Comparison of ENCODE assay signal across 8 cellular contexts in the genomic region with DNA sequence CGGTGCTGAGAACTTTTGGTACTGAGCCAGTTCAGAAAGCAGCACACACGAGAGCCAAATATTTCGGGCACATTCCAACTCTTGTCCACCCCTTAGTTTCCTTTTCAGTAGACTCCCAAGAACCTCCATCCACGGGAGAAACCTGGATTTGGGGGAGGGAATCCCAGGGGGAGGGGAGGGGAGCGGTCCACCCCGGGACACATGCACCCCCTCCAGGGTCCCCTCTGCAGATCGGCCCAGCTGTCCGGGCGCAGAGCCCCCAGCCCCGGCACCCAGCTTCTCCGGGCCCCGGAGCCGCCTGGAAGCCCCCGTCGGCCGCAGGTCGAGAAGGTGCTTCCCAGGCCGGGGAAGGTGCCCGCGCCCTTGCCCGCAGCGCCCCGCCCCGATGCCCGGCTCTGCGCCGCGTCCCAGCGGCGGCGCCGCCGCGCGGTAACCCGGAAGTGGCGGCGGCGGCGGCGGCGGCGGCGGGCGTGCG. TPM values are rescaled to one million over a fixed set of nuclear protein-coding genes. Genes with fewer than 3 reads are reported as not detected.
A peak's percentile ranks its signal among the peaks of the same experiment; 100 is the strongest.
DNase-seq lines count a peak whose midpoint lies in the region; ATAC-seq and TF ChIP-seq lines count a peak whose summit lies in the region.

No MANE protein-coding gene starts in this region.

- H3K27ac ChIP-seq in GM23338 (ENCODE audit: low read depth) (no peak overlapping the region), left ventricle myocardium inferior (replicated peaks) (peak overlapping the region; percentile 92)

- H3K27me3 ChIP-seq in GM23338 (ENCODE audit: insufficient read depth) (peaks cover 37% of the 10 kb centered on the region), left ventricle myocardium inferior (ENCODE audit: low read depth) (no peaks in the 10 kb centered on the region)

- H3K27me3 Mint-ChIP-seq in GM23338 (ENCODE audit: insufficient read depth, low read depth, poor library complexity), result peaks cover 15% of the 10 kb centered on the region

- H4K20me1 ChIP-seq in GM23338 (replicated peaks; ENCODE audit: insufficient read depth), result peaks cover 8% of the 10 kb centered on the region

- H3K4me3 ChIP-seq in GM23338 (peak overlapping the region; percentile 85), left ventricle myocardium inferior (peak overlapping the region; percentile 88)

- peak overlapping the region; percentile 93 for H3K4me2 ChIP-seq in GM23338

- no peak overlapping the region for H3K27ac Mint-ChIP-seq in GM23338

- H3K36me3 ChIP-seq in GM23338 (ENCODE audit: insufficient read depth), result no peaks in the 10 kb centered on the region
- no peaks in the 10 kb centered on the region for H3K36me3 ChIP-seq in left ventricle myocardium inferior

- intact Hi-C loops in left ventricle myocardium inferior (cut with micrococcal nuclease), result no loop called here
- intact Hi-C loops in sciatic nerve (cut with DNase I), result no loop called here

- H3K79me2 ChIP-seq in GM23338 (replicated peaks; ENCODE audit: insufficient read depth), result peaks cover 35% of the 10 kb centered on the region

- H3K4me1 Mint-ChIP-seq in GM23338, result peaks cover 22% of the 10 kb centered on the region

- H3K9me3 Mint-ChIP-seq in GM23338, result no peaks in the 10 kb centered on the region

- peak; percentile 47 for ATAC-seq in GM23338
- ATAC-seq in sciatic nerve, result peak; percentile 38

- H3K9me3 ChIP-seq in left ventricle myocardium inferior (replicated peaks), result no peaks in the 10 kb centered on the region

- peak overlapping the region; percentile 83 for H3K4me3 Mint-ChIP-seq in GM23338

- TF ChIP-seq CTCF in GM23338 (conservative IDR thresholded peaks at IDR 0.05; ENCODE audit: low read depth in 2 of 2) (no peak), left ventricle myocardium inferior (IDR thresholded peaks at IDR 0.05; ENCODE audit: borderline replicate concordance) (no peak)

- peak overlapping the region; percentile 99 for H2AFZ ChIP-seq in GM23338

- 0 out of 2 replicates have a peak, but pooled peaks cover 4% of the 10 kb centered on the region for H3F3A ChIP-seq in GM23338 (replicated peaks; ENCODE audit: low read depth)

- no peaks in the 10 kb centered on the region; the same call in 2 of the 3 replicates for H3K36me3 Mint-ChIP-seq in GM23338 (ENCODE audit: low read depth)

- H3K9me2 ChIP-seq in GM23338 (ENCODE audit: insufficient read depth), result no peaks in the 10 kb centered on the region

- DNase-seq in ELR (ENCODE audit: low read depth), result peak; percentile 54
- DNase-seq in GM23338 (ENCODE audit: low spot score), result peak; percentile 59
- peak; percentile 42 for DNase-seq in NCI-H226
- peak; percentile 20 for DNase-seq in activated gamma-delta T cell treated with Interleukin-2 at 50 U/mL for 16 hours
- DNase-seq in left ventricle myocardium inferior, result peak; percentile 33
- DNase-seq in sciatic nerve (ENCODE audit: low spot score), result no peak
- no peak for DNase-seq in CD1c-positive myeloid dendritic cell (ENCODE audit: extremely low spot score)
- no peak for DNase-seq in NCI-H748 treated with DMSO at 0.1 percent for 48 hours (lab: John Stamatoyannopoulos, UW)

- H3K4me1 ChIP-seq in GM23338 (ENCODE audit: insufficient read depth) (peaks cover 14% of the 10 kb centered on the region), left ventricle myocardium inferior (peaks cover 30% of the 10 kb centered on the region)

TF ChIP-seq in GM23338, 12 proteins besides CTCF, POLR2A, EP300 and RAD21:
- TF ChIP-seq NANOG (IDR thresholded peaks at IDR 0.05; ENCODE audit: borderline replicate concordance) (no peak), STAT1 (IDR thresholded peaks at IDR 0.05; ENCODE audit: unreplicated experiment) (no peak), POLR2AphosphoS5 (IDR thresholded peaks at IDR 0.05; ENCODE audit: low read depth) (no peak; the same call in 1 of the 2 replicates), ZNF114 (CRISPR knock-in tag; IDR thresholded peaks at IDR 0.05) (no peak), EZH2 (IDR thresholded peaks at IDR 0.05; ENCODE audit: low read depth, unreplicated experiment) (no peak)
TF ChIP-seq in GM23338: peak in this region for 0.

RNA-seq across cellular contexts. Expression of a gene that starts 0.4 kb away (rescaled TPM):
- total RNA-seq in GM23338 (2014; rRNA removed; shearing (Covaris generic)), result 23.8 and 25.2 TPM in 2 replicates
- 9.1 and 11.3 TPM in 2 replicates for polyA plus RNA-seq in GM23338 (2016; fragmentation: Nextera tagmentation; extraction: Ambion mirVana)
- 5.9 TPM for total RNA-seq in left ventricle myocardium inferior
- total RNA-seq in sciatic nerve, result 3.8 TPM

Comparison
In these comparisons a context has a peak if more than half of its experiments do, and no peak if none do; other contexts are left out.
1. DNase-seq: peak in ELR (single experiment), GM23338 (single experiment), NCI-H226 (single experiment), activated gamma-delta T cell treated with Interleukin-2 at 50 U/mL for 16 hours (single experiment) and left ventricle myocardium inferior (single experiment); none in sciatic nerve (single experiment), CD1c-positive myeloid dendritic cell (single experiment) and NCI-H748 treated with DMSO at 0.1 percent for 48 hours (single experiment).